7 cellular contexts compared by ENCODE assay signal in genomic region chr15:53295574-53295973, GRCh38.
"Had no signal": no experiment of that assay in that cellular context is flagged by ENCODE, and none has a peak within 500 bp of the region (broad histone marks: within the 10 kb centered on the region; RNA-seq: fewer than 3 reads in every experiment).

No MANE protein-coding gene starts in this region.

- H3K4me3 ChIP-seq: GM23338 had no signal

- H3K4me2 ChIP-seq: GM23338 had no signal

- H2AFZ ChIP-seq: GM23338 had no signal

- DNase-seq: H9, HCEC 1CT, IMR-90 had no signal

- FAIRE-seq: H1, H54, HTR-8/SVneo had no signal

- ATAC-seq: GM23338 had no signal
